22 cellular contexts compared by ENCODE assay signal in the genomic region with DNA sequence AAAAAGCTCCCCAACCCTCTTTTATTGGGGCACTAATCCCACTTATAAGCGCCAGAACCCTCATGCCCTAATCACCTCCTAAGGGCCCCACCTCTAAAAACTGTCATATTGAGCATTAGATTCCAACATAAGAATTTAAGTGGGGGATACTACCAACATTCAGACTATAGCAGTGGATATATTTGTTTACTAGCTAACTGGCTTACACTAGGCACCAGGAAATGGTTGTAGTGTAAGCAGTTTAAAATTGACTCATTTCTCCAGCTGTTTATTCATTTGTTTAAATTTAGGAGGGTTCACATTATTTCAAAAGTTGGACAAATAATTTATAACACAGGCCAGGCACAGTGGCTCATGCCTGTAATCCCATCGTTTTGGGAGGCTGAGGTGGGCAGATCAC. TPM values are rescaled to one million over a fixed set of nuclear protein-coding genes. Genes with fewer than 3 reads are reported as not detected.
DNase-seq lines count a peak whose midpoint lies in the region; ATAC-seq lines count a peak whose summit lies in the region.
"Had no signal": no experiment of that assay in that cellular context is flagged by ENCODE, and none has a peak within 500 bp of the region (broad histone marks: within the 10 kb centered on the region; RNA-seq: fewer than 3 reads in every experiment).

No MANE protein-coding gene starts in this region.

- H3K4me1 Mint-ChIP-seq in activated CD4-positive, alpha-beta T cell treated with anti-CD3 and anti-CD28 coated beads, Interleukin-2, amount 10 ng/mL, durations not matched to agents 24 days and 14 days, result peaks cover 2% of the 10 kb centered on the region
- no peaks in the 10 kb centered on the region for H3K4me1 Mint-ChIP-seq in activated naive CD4-positive, alpha-beta T cell treated with anti-CD3 and anti-CD28 coated beads for 36 hours (ENCODE audit: low read depth)
- H3K4me1 Mint-ChIP-seq in activated T-helper 17 cell treated with anti-CD3 and anti-CD28 coated beads, Interleukin-2, amount 50 U/mL, for 72 hours, result no peaks in the 10 kb centered on the region
- peaks cover 0 to 3% (median 0%) of the 10 kb centered on the region in 3 donors for H3K4me1 Mint-ChIP-seq in T-cell

- no peak for ATAC-seq in activated T-helper 17 cell treated with anti-CD3 and anti-CD28 coated beads, Interleukin-2, amount 50 U/mL, for 72 hours (replicated peaks)
- no peak for ATAC-seq in T-cell (replicated peaks in 1 of 4)
- ATAC-seq: Right ventricle myocardium inferior had no signal

- H3K27me3 Mint-ChIP-seq in activated CD4-positive, alpha-beta T cell treated with anti-CD3 and anti-CD28 coated beads, Interleukin-2, amount 10 ng/mL, durations not matched to agents 24 days and 14 days, result no peaks in the 10 kb centered on the region
- no peaks in the 10 kb centered on the region for H3K27me3 Mint-ChIP-seq in activated naive CD4-positive, alpha-beta T cell treated with anti-CD3 and anti-CD28 coated beads for 36 hours (ENCODE audit: low read depth)
- no peaks in the 10 kb centered on the region for H3K27me3 Mint-ChIP-seq in activated T-helper 17 cell treated with anti-CD3 and anti-CD28 coated beads, Interleukin-2, amount 50 U/mL, for 72 hours
- H3K27me3 Mint-ChIP-seq in T-cell, result no peaks in the 10 kb centered on the region
- H3K27me3 Mint-ChIP-seq: CD4-positive, CD25-positive, alpha-beta regulatory T cell had no signal

- POLR2A ChIA-PET in T-cell (lab: Charles Lee), result interaction anchor here (0.5 to 0.7 kb wide), 2 partner anchors 88 to 135 kb away, joined by 6 to 7 read pairs; no protein-coding TSS in a partner anchor

- H3K9me3 Mint-ChIP-seq in activated CD4-positive, alpha-beta T cell treated with anti-CD3 and anti-CD28 coated beads, Interleukin-2, amount 10 ng/mL, durations not matched to agents 24 days and 14 days, result peaks cover 4% of the 10 kb centered on the region
- H3K9me3 Mint-ChIP-seq in activated naive CD4-positive, alpha-beta T cell treated with anti-CD3 and anti-CD28 coated beads for 36 hours, result no peaks in the 10 kb centered on the region
- H3K9me3 Mint-ChIP-seq in activated T-helper 17 cell treated with anti-CD3 and anti-CD28 coated beads, Interleukin-2, amount 50 U/mL, for 72 hours, result no peaks in the 10 kb centered on the region
- no peaks in the 10 kb centered on the region for H3K9me3 Mint-ChIP-seq in T-cell
- H3K9me3 Mint-ChIP-seq: CD4-positive, CD25-positive, alpha-beta regulatory T cell; HFFc6 had no signal

- no peak overlapping the region for H3K4me3 Mint-ChIP-seq in activated CD4-positive, alpha-beta T cell treated with anti-CD3 and anti-CD28 coated beads, Interleukin-2, amount 10 ng/mL, durations not matched to agents 24 days and 14 days
- no peak overlapping the region for H3K4me3 Mint-ChIP-seq in activated naive CD4-positive, alpha-beta T cell treated with anti-CD3 and anti-CD28 coated beads for 36 hours
- no peak overlapping the region for H3K4me3 Mint-ChIP-seq in activated T-helper 17 cell treated with anti-CD3 and anti-CD28 coated beads, Interleukin-2, amount 50 U/mL, for 72 hours
- no peak overlapping the region for H3K4me3 Mint-ChIP-seq in T-cell
- H3K4me3 Mint-ChIP-seq: CD4-positive, CD25-positive, alpha-beta regulatory T cell; HFFc6 had no signal

- no peak for DNase-seq in activated CD4-positive, alpha-beta T cell treated with anti-CD3 and anti-CD28 coated beads, Interleukin-2, amount 10 ng/mL, durations not matched to agents 24 days and 14 days
- no peak for DNase-seq in activated CD4-positive, alpha-beta T cell treated with anti-CD3 and anti-CD28 coated beads for 1 hour
- DNase-seq in activated naive CD4-positive, alpha-beta T cell treated with anti-CD3 and anti-CD28 coated beads for 36 hours, result no peak
- no peak for DNase-seq in activated naive CD4-positive, alpha-beta T cell treated with Interleukin-2 at 50 U/mL for 16 hours
- DNase-seq in cardiac septum (ENCODE audit: low spot score) (no peak), T-cell (no peak)
- DNase-seq: CD4-positive, CD25-positive, alpha-beta regulatory T cell; HFFc6; KG1; NCI-H1048; NCI-H1417; NCI-H1694; NCI-H2029 treated with DMSO at 0.1 percent for 48 hours; NCI-H446 treated with DMSO at 0.1 percent for 48 hours; NCI-H526; NCI-H82; NK-92 treated with Interleukin-12 subunit alpha and Interleukin-12 subunit beta, amount 100 ng/mL, for 24 hours; PC-9; SJCRH30 had no signal

- intact Hi-C loops in activated CD4-positive, alpha-beta T cell treated with anti-CD3 and anti-CD28 coated beads, Interleukin-2, amount 10 ng/mL, durations not matched to agents 24 days and 14 days (cut with micrococcal nuclease), result no loop called here
- intact Hi-C loops in activated naive CD4-positive, alpha-beta T cell treated with anti-CD3 and anti-CD28 coated beads for 36 hours (cut with micrococcal nuclease), result no loop called here
- intact Hi-C loops in cardiac septum (cut with DNase I), result no loop called here

- H3K27ac Mint-ChIP-seq in activated CD4-positive, alpha-beta T cell treated with anti-CD3 and anti-CD28 coated beads, Interleukin-2, amount 10 ng/mL, durations not matched to agents 24 days and 14 days, result peak overlapping the region; percentile 9
- peak overlapping the region; percentile 54 for H3K27ac Mint-ChIP-seq in activated naive CD4-positive, alpha-beta T cell treated with anti-CD3 and anti-CD28 coated beads for 36 hours
- H3K27ac Mint-ChIP-seq in activated T-helper 17 cell treated with anti-CD3 and anti-CD28 coated beads, Interleukin-2, amount 50 U/mL, for 72 hours, result peak overlapping the region; percentile 36
- H3K27ac Mint-ChIP-seq in T-cell, result peak overlapping the region in 1 of 2 donors; percentile 3
- H3K27ac Mint-ChIP-seq: HFFc6 had no signal

- H3K36me3 Mint-ChIP-seq in activated CD4-positive, alpha-beta T cell treated with anti-CD3 and anti-CD28 coated beads, Interleukin-2, amount 10 ng/mL, durations not matched to agents 24 days and 14 days (ENCODE audit: low read depth), result peaks cover 65% of the 10 kb centered on the region
- peaks cover 57% of the 10 kb centered on the region for H3K36me3 Mint-ChIP-seq in activated naive CD4-positive, alpha-beta T cell treated with anti-CD3 and anti-CD28 coated beads for 36 hours (ENCODE audit: low read depth)
- H3K36me3 Mint-ChIP-seq in activated T-helper 17 cell treated with anti-CD3 and anti-CD28 coated beads, Interleukin-2, amount 50 U/mL, for 72 hours (ENCODE audit: low read depth), result peaks cover 97% of the 10 kb centered on the region
- peaks cover 63% of the 10 kb centered on the region for H3K36me3 Mint-ChIP-seq in T-cell

- CTCF ChIA-PET in activated naive CD4-positive, alpha-beta T cell treated with anti-CD3 and anti-CD28 coated beads for 36 hours (lab: Charles Lee), result interaction anchor here (1.3 kb wide), 1 partner anchor 19 kb away, joined by 3 read pairs; no protein-coding TSS in a partner anchor
- CTCF ChIA-PET in T-cell (lab: Charles Lee), result no interaction called here

RNA-seq across cellular contexts. Expression of a gene that starts 22.9 kb away (rescaled TPM):
- 35.5 and 35.7 TPM in 2 replicates for total RNA-seq in activated CD4-positive, alpha-beta T cell treated with anti-CD3 and anti-CD28 coated beads, Interleukin-2, amount 10 ng/mL, durations not matched to agents 24 days and 14 days
- total RNA-seq in activated naive CD4-positive, alpha-beta T cell treated with anti-CD3 and anti-CD28 coated beads for 36 hours, result 10 to 100 TPM; 38.7 to 47.1 TPM
- 10 to 100 TPM; 46.8 to 57.7 TPM for total RNA-seq in activated T-helper 17 cell treated with anti-CD3 and anti-CD28 coated beads, Interleukin-2, amount 50 U/mL, for 72 hours
- total RNA-seq in cardiac septum, result 20.7 TPM
- 10 to 100 TPM; 55.0 to 80.4 (median 59.3) TPM for total RNA-seq in T-cell

RNA-seq across cellular contexts. Expression of a gene that starts 32.3 kb away (rescaled TPM):
- 45.0 and 49.7 TPM in 2 replicates for total RNA-seq in activated CD4-positive, alpha-beta T cell treated with anti-CD3 and anti-CD28 coated beads, Interleukin-2, amount 10 ng/mL, durations not matched to agents 24 days and 14 days
- 10 to 100 TPM; 17.4 to 17.8 TPM for total RNA-seq in activated naive CD4-positive, alpha-beta T cell treated with anti-CD3 and anti-CD28 coated beads for 36 hours
- total RNA-seq in activated T-helper 17 cell treated with anti-CD3 and anti-CD28 coated beads, Interleukin-2, amount 50 U/mL, for 72 hours, result 10 to 100 TPM; 37.5 to 56.0 TPM
- 2.0 TPM for total RNA-seq in cardiac septum
- total RNA-seq in T-cell, result 10 to 100 TPM in 4 of 5 donors, 1 to 10 TPM in 1; 6.9 to 14.9 (median 12.8) TPM
- total RNA-seq: A172 had no signal

RNA-seq across cellular contexts. Expression of a gene that starts 36.4 kb away (rescaled TPM):
- total RNA-seq in activated CD4-positive, alpha-beta T cell treated with anti-CD3 and anti-CD28 coated beads, Interleukin-2, amount 10 ng/mL, durations not matched to agents 24 days and 14 days, result 9,514 and 9,634 TPM in 2 replicates
- over 10,000 TPM; 18,342 to 18,732 TPM for total RNA-seq in activated naive CD4-positive, alpha-beta T cell treated with anti-CD3 and anti-CD28 coated beads for 36 hours
- over 10,000 TPM in 1 of 2 donors, 1,000 to 10,000 TPM in 1; 9,813 to 18,243 TPM for total RNA-seq in activated T-helper 17 cell treated with anti-CD3 and anti-CD28 coated beads, Interleukin-2, amount 50 U/mL, for 72 hours
- total RNA-seq in cardiac septum (2,432 TPM), T-cell (over 10,000 TPM; 14,142 to 15,123 (median 14,655) TPM)
